In genomic region chr6:27161115-27161514, GRCh38 we compare ENCODE assay signal across 14 cellular contexts.
DNase-seq lines count a peak whose midpoint lies in the region; ATAC-seq and TF ChIP-seq lines count a peak whose summit lies in the region.
"Had no signal": no experiment of that assay in that cellular context is flagged by ENCODE, and none has a peak within 500 bp of the region (broad histone marks: within the 10 kb centered on the region; RNA-seq: fewer than 3 reads in every experiment).

No MANE protein-coding gene starts in this region.

- no peaks in the 10 kb centered on the region for H4K20me1 ChIP-seq in Loucy (ENCODE audit: insufficient read depth, low read length, poor library complexity, severe bottlenecking)

- TF ChIP-seq CTCF in Loucy (conservative IDR thresholded peaks at IDR 0.05; ENCODE audit: low read length) (no peak), WTC11 (IDR thresholded peaks at IDR 0.05) (no peak), progenitor cell of endocrine pancreas (IDR thresholded peaks at IDR 0.05; ENCODE audit: unreplicated experiment) (no peak)

- H3F3A ChIP-seq in Loucy (ENCODE audit: low read depth), result peaks cover 8% of the 10 kb centered on the region; the same call in 1 of the 2 replicates

- H3K4me3 ChIP-seq in Loucy (ENCODE audit: low read length, poor library complexity, severe bottlenecking), result no peak overlapping the region

- H3K9me3 Mint-ChIP-seq in activated naive CD4-positive, alpha-beta T cell treated with anti-CD3 and anti-CD28 coated beads, Interleukin-2, amount 50 U/mL, for 24 hours, result no peaks in the 10 kb centered on the region
- H3K9me3 Mint-ChIP-seq in WTC11 (no peaks in the 10 kb centered on the region), progenitor cell of endocrine pancreas (ENCODE audit: low read depth) (no peaks in the 10 kb centered on the region)
- H3K9me3 Mint-ChIP-seq in naive thymus-derived CD8-positive, alpha-beta T cell, result peaks cover 0 to 4% (median 0%) of the 10 kb centered on the region in 9 donors

- ATAC-seq in WTC11, result no peak; the same call in 1 of the 2 replicates
- ATAC-seq in naive thymus-derived CD8-positive, alpha-beta T cell, result no peak

- 0 out of 2 replicates have a peak overlapping the region, but pooled peaks have one; percentile 36 for H2AFZ ChIP-seq in Loucy (ENCODE audit: low read length)

- POLR2A ChIA-PET in WTC11 (lab: Charles Lee), result interaction anchor here (2.3 kb wide), 1 partner anchor 14 kb away, joined by 9 read pairs; a partner anchor contains a TSS
- POLR2A ChIA-PET in naive thymus-derived CD8-positive, alpha-beta T cell (lab: Charles Lee), result no interaction called here

- peaks cover 29% of the 10 kb centered on the region for H3K4me1 Mint-ChIP-seq in activated naive CD4-positive, alpha-beta T cell treated with anti-CD3 and anti-CD28 coated beads, Interleukin-2, amount 50 U/mL, for 24 hours
- peaks cover 31% of the 10 kb centered on the region for H3K4me1 Mint-ChIP-seq in WTC11
- peaks cover 13% of the 10 kb centered on the region for H3K4me1 Mint-ChIP-seq in progenitor cell of endocrine pancreas (ENCODE audit: low read depth)
- H3K4me1 Mint-ChIP-seq in naive thymus-derived CD8-positive, alpha-beta T cell, result peaks cover 21 to 34% (median 26%) of the 10 kb centered on the region in 4 donors

- no peaks in the 10 kb centered on the region for H3K9me3 ChIP-seq in Loucy (ENCODE audit: insufficient read depth, low read depth, low read length)

- H3K36me3 Mint-ChIP-seq in activated naive CD4-positive, alpha-beta T cell treated with anti-CD3 and anti-CD28 coated beads, Interleukin-2, amount 50 U/mL, for 24 hours, result no peaks in the 10 kb centered on the region
- no peaks in the 10 kb centered on the region for H3K36me3 Mint-ChIP-seq in WTC11
- H3K36me3 Mint-ChIP-seq in progenitor cell of endocrine pancreas (ENCODE audit: insufficient read depth), result no peaks in the 10 kb centered on the region
- no peaks in the 10 kb centered on the region for H3K36me3 Mint-ChIP-seq in naive thymus-derived CD8-positive, alpha-beta T cell
- H3K36me3 Mint-ChIP-seq: CD4-positive, CD25-positive, alpha-beta regulatory T cell had no signal

- peak overlapping the region; percentile 31 for H3K4me2 ChIP-seq in Loucy (ENCODE audit: low read depth, low read length, poor library complexity, severe bottlenecking)

- H3K9ac ChIP-seq in Loucy (ENCODE audit: low read depth, low read length, poor library complexity, severe bottlenecking), result no peak overlapping the region

- DNase-seq in activated naive CD4-positive, alpha-beta T cell (lab: John Stamatoyannopoulos, UW), result no peak
- DNase-seq in WTC11 (ENCODE audit: low spot score) (no peak), progenitor cell of endocrine pancreas (ENCODE audit: low spot score, unreplicated experiment) (no peak), glomerular visceral epithelial cell (ENCODE audit: extremely low spot score) (no peak), DMS53 treated with DMSO at 0.1 percent for 48 hours (lab: John Stamatoyannopoulos, UW; ENCODE audit: unreplicated experiment) (no peak)
- no peak for DNase-seq in naive thymus-derived CD8-positive, alpha-beta T cell
- DNase-seq: Calu3; DMS79; NCI-H524 treated with DMSO at 0.1 percent for 48 hours; NK-92 treated with Interleukin-12 subunit alpha and Interleukin-12 subunit beta, amount 100 ng/mL, for 24 hours; Right ventricle myocardium superior had no signal

- no peak overlapping the region for H3K4me3 Mint-ChIP-seq in activated naive CD4-positive, alpha-beta T cell treated with anti-CD3 and anti-CD28 coated beads, Interleukin-2, amount 50 U/mL, for 24 hours
- peak overlapping the region; percentile 55 for H3K4me3 Mint-ChIP-seq in WTC11
- no peak overlapping the region for H3K4me3 Mint-ChIP-seq in progenitor cell of endocrine pancreas (ENCODE audit: low read depth)
- no peak overlapping the region for H3K4me3 Mint-ChIP-seq in naive thymus-derived CD8-positive, alpha-beta T cell

- peaks cover 4% of the 10 kb centered on the region for H3K4me1 ChIP-seq in Loucy (ENCODE audit: insufficient read depth, low read length, poor library complexity, severe bottlenecking)

- no peaks in the 10 kb centered on the region for H3K36me3 ChIP-seq in Loucy (ENCODE audit: insufficient read depth, low read length)

- H3K27me3 Mint-ChIP-seq in activated naive CD4-positive, alpha-beta T cell treated with anti-CD3 and anti-CD28 coated beads, Interleukin-2, amount 50 U/mL, for 24 hours, result no peaks in the 10 kb centered on the region
- peaks cover 6% of the 10 kb centered on the region for H3K27me3 Mint-ChIP-seq in WTC11 (ENCODE audit: low read depth)
- H3K27me3 Mint-ChIP-seq in progenitor cell of endocrine pancreas, result peaks cover 6% of the 10 kb centered on the region
- H3K27me3 Mint-ChIP-seq in naive thymus-derived CD8-positive, alpha-beta T cell, result no peaks in the 10 kb centered on the region

- H3K9me2 ChIP-seq in Loucy (replicated peaks; ENCODE audit: low read depth, low read length), result no peaks in the 10 kb centered on the region

- peak overlapping the region; percentile 73 for H3K27ac Mint-ChIP-seq in activated naive CD4-positive, alpha-beta T cell treated with anti-CD3 and anti-CD28 coated beads, Interleukin-2, amount 50 U/mL, for 24 hours
- H3K27ac Mint-ChIP-seq in WTC11, result peak overlapping the region; percentile 69; the same call in 1 of the 2 replicates
- peak overlapping the region; percentile 13 for H3K27ac Mint-ChIP-seq in progenitor cell of endocrine pancreas
- peak overlapping the region in 1 of 10 donors; percentile 38 for H3K27ac Mint-ChIP-seq in naive thymus-derived CD8-positive, alpha-beta T cell
- H3K27ac Mint-ChIP-seq: CD4-positive, CD25-positive, alpha-beta regulatory T cell had no signal

- CTCF ChIA-PET in WTC11 (lab: Charles Lee), result interaction anchor here (0.6 to 1.0 kb wide), 4 partner anchors 15 to 591 kb away, joined by 3 to 6 read pairs (median 3); no protein-coding TSS in a partner anchor

- H3K27me3 ChIP-seq in Loucy (ENCODE audit: insufficient read depth, low read length, poor library complexity, severe bottlenecking), result no peaks in the 10 kb centered on the region

- no peaks in the 10 kb centered on the region for H3K79me2 ChIP-seq in Loucy (ENCODE audit: insufficient read depth, low read length)

TF ChIP-seq in WTC11, 78 proteins besides CTCF, POLR2A, EP300 and RAD21:
- TF ChIP-seq, protein P1, sequence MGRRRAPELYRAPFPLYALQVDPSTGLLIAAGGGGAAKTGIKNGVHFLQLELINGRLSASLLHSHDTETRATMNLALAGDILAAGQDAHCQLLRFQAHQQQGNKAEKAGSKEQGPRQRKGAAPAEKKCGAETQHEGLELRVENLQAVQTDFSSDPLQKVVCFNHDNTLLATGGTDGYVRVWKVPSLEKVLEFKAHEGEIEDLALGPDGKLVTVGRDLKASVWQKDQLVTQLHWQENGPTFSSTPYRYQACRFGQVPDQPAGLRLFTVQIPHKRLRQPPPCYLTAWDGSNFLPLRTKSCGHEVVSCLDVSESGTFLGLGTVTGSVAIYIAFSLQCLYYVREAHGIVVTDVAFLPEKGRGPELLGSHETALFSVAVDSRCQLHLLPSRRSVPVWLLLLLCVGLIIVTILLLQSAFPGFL (CRISPR knock-in tag; IDR thresholded peaks at IDR 0.05; ENCODE audit: borderline replicate concordance), result no peak
- no peak for TF ChIP-seq GABPB1 (CRISPR knock-in tag; IDR thresholded peaks at IDR 0.05)
- TF ChIP-seq, protein P2, sequence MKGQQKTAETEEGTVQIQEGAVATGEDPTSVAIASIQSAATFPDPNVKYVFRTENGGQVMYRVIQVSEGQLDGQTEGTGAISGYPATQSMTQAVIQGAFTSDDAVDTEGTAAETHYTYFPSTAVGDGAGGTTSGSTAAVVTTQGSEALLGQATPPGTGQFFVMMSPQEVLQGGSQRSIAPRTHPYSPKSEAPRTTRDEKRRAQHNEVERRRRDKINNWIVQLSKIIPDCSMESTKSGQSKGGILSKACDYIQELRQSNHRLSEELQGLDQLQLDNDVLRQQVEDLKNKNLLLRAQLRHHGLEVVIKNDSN (CRISPR knock-in tag; IDR thresholded peaks at IDR 0.05), result no peak
